ENCODE assay signal across 9 cellular contexts in genomic region chr18:73235491-73235890, GRCh38.
DNase-seq lines count a peak whose midpoint lies in the region; ATAC-seq and TF ChIP-seq lines count a peak whose summit lies in the region.
"Had no signal": no experiment of that assay in that cellular context is flagged by ENCODE, and none has a peak within 500 bp of the region (broad histone marks: within the 10 kb centered on the region; RNA-seq: fewer than 3 reads in every experiment).

No MANE protein-coding gene starts in this region.

- intact Hi-C loops in testis (cut with DNase I; ENCODE audit: low total_unique reads): no loop called here

- no peaks in the 10 kb centered on the region for H3K36me3 ChIP-seq in neuron (ENCODE audit: insufficient read depth, low read length)
- H3K36me3 ChIP-seq in right atrium auricular region: no peaks in the 10 kb centered on the region
- no peaks in the 10 kb centered on the region for H3K36me3 ChIP-seq in testis (ENCODE audit: low read depth, missing control alignments)

- TF ChIP-seq POLR2A in testis (IDR thresholded peaks at IDR 0.05): no peak

- ATAC-seq in GM18867 (IDR thresholded peaks at IDR 0.05; ENCODE audit: unreplicated experiment) (peak; percentile 90), HG02759 (IDR thresholded peaks at IDR 0.05; ENCODE audit: unreplicated experiment) (peak; percentile 94)

- H3K9me3 ChIP-seq in neuron (ENCODE audit: low read length) (no peaks in the 10 kb centered on the region), right atrium auricular region (no peaks in the 10 kb centered on the region), testis (no peaks in the 10 kb centered on the region)

- H3K4me1 ChIP-seq in neuron (ENCODE audit: insufficient read depth, low read length) (no peaks in the 10 kb centered on the region), right atrium auricular region (no peaks in the 10 kb centered on the region), testis (no peaks in the 10 kb centered on the region)

- H3K27me3 ChIP-seq in neuron (ENCODE audit: insufficient read depth, low read length) (no peaks in the 10 kb centered on the region), right atrium auricular region (no peaks in the 10 kb centered on the region), testis (no peaks in the 10 kb centered on the region)

- H3K4me3 ChIP-seq in neuron (ENCODE audit: low read length) (no peak overlapping the region), right atrium auricular region (no peak overlapping the region), testis (no peak overlapping the region)

- peak overlapping the region; percentile 11 for H2AFZ ChIP-seq in neuron (ENCODE audit: low read depth, low read length)

- no peak for TF ChIP-seq CTCF in right atrium auricular region (IDR thresholded peaks at IDR 0.05)
- TF ChIP-seq CTCF in testis (IDR thresholded peaks at IDR 0.05): no peak

- WGBS in testis, 2 donors: 84 to 87% methylated on average over 8 of the region's 8 CpGs

- DNase-seq in RPMI7951 (ENCODE audit: low read depth) (peak; percentile 91), right atrium auricular region (ENCODE audit: low spot score) (no peak), NCI-H146 (lab: John Stamatoyannopoulos, UW) (no peak), NCI-H526 treated with DMSO at 0.1 percent for 48 hours (lab: John Stamatoyannopoulos, UW) (no peak), testis (no peak)
- DNase-seq: activated CD4-positive, alpha-beta T cell treated with anti-CD3 and anti-CD28 coated beads, Interleukin-2, amount 50 U/mL, for 48 hours had no signal

- no peak overlapping the region for H3K27ac ChIP-seq in right atrium auricular region
- no peak overlapping the region for H3K27ac ChIP-seq in testis
